Comparison of ENCODE assay signal across 2 cellular contexts in genomic region chr1:119906927-119907652, GRCh38.
TF ChIP-seq lines count a peak whose summit lies in the region.

No MANE protein-coding gene starts in this region.

TF ChIP-seq in SK-N-SH treated with all-trans-retinoic acid at 6 μM for 48 hours, 23 proteins besides CTCF, POLR2A, EP300 and RAD21 (continued from another document):
- TF ChIP-seq PATZ1 (CRISPR knock-in tag; IDR thresholded peaks at IDR 0.05; ENCODE audit: borderline replicate concordance): no peak
TF ChIP-seq in SK-N-SH treated with all-trans-retinoic acid at 6 μM for 48 hours: peak in this region for 0.

TF ChIP-seq in liver, 16 proteins besides CTCF, POLR2A, EP300 and RAD21 (continued from another document):
- TF ChIP-seq REST (IDR thresholded peaks at IDR 0.05): no peak
- no peak for TF ChIP-seq FOXA2 (IDR thresholded peaks at IDR 0.05)
- TF ChIP-seq NR2F2 (IDR thresholded peaks at IDR 0.05): peak; percentile 62
- no peak for TF ChIP-seq GABPA (IDR thresholded peaks at IDR 0.05 in 1 of 2, conservative IDR thresholded peaks at IDR 0.05 in 1 of 2)
- no peak for TF ChIP-seq FOXA1 (IDR thresholded peaks at IDR 0.05)
